In genomic region chr9:96129698-96130097, GRCh38 we compare ENCODE assay signal across 1 cellular context.
TF ChIP-seq lines count a peak whose summit lies in the region.

No MANE protein-coding gene starts in this region.

TF ChIP-seq in H1, 55 proteins besides CTCF, POLR2A, EP300 and RAD21:
- peak; percentile 27; the same call in 1 of the 2 replicates for TF ChIP-seq CREB1 (IDR thresholded peaks at IDR 0.05)
- no peak for TF ChIP-seq YY1 (IDR thresholded peaks at IDR 0.05; ENCODE audit: low read depth, low read length)
- 0 out of 2 replicates have a peak, but pooled peaks have one; percentile 25 for TF ChIP-seq ATF2 (IDR thresholded peaks at IDR 0.05; ENCODE audit: low read length)
- TF ChIP-seq JUND (IDR thresholded peaks at IDR 0.05; ENCODE audit: low read length) = 0 out of 2 replicates have a peak, but pooled peaks have one; percentile 27
TF ChIP-seq in H1: peak in this region for 3.
